Comparison of ENCODE assay signal across 19 cellular contexts in genomic region chr5:126480824-126481223, GRCh38. TPM values are rescaled to one million over a fixed set of nuclear protein-coding genes. Genes with fewer than 3 reads are reported as not detected.
DNase-seq lines count a peak whose midpoint lies in the region; ATAC-seq, FAIRE-seq and TF ChIP-seq lines count a peak whose summit lies in the region.
"Had no signal": no experiment of that assay in that cellular context is flagged by ENCODE, and none has a peak within 500 bp of the region (broad histone marks: within the 10 kb centered on the region; RNA-seq: fewer than 3 reads in every experiment).

No MANE protein-coding gene starts in this region.

- H3K27me3 ChIP-seq in left ventricle myocardium inferior (ENCODE audit: low read depth) (no peaks in the 10 kb centered on the region), heart left ventricle (no peaks in the 10 kb centered on the region), gastrocnemius medialis (no peaks in the 10 kb centered on the region), pancreas (no peaks in the 10 kb centered on the region)
- H3K27me3 ChIP-seq: BE2C had no signal

- H3K4me3 ChIP-seq in left ventricle myocardium inferior = no peak overlapping the region
- H3K4me3 ChIP-seq in heart left ventricle = no peak overlapping the region
- H3K4me3 ChIP-seq in gastrocnemius medialis = no peak overlapping the region
- no peak overlapping the region for H3K4me3 ChIP-seq in pancreas
- H3K4me3 ChIP-seq in foreskin fibroblast (ENCODE audit: low read depth in 1 of 2, low read length in 2 of 2) = no peak overlapping the region
- H3K4me3 ChIP-seq: GM23338 had no signal

- H3K36me3 ChIP-seq in left ventricle myocardium inferior (peaks cover 84% of the 10 kb centered on the region), heart left ventricle (peaks cover 3 to 93% (median 65%) of the 10 kb centered on the region in 9 donors), gastrocnemius medialis (peaks cover 0 to 7% of the 10 kb centered on the region in 2 donors), pancreas (peaks cover 0 to 33% (median 2%) of the 10 kb centered on the region in 3 donors)
- H3K36me3 ChIP-seq: BE2C had no signal

- no peaks in the 10 kb centered on the region for H3K9me3 ChIP-seq in left ventricle myocardium inferior (replicated peaks)
- no peaks in the 10 kb centered on the region for H3K9me3 ChIP-seq in heart left ventricle
- H3K9me3 ChIP-seq in gastrocnemius medialis = no peaks in the 10 kb centered on the region
- H3K9me3 ChIP-seq in pancreas = no peaks in the 10 kb centered on the region
- H3K9me3 ChIP-seq: BE2C, Caco-2 had no signal

- no peak for FAIRE-seq in pancreas (lab: Jason Lieb, UNC)
- FAIRE-seq: GM19239 had no signal

- no peak for TF ChIP-seq POLR2A in heart left ventricle (IDR thresholded peaks at IDR 0.05)
- no peak for TF ChIP-seq POLR2A in gastrocnemius medialis (IDR thresholded peaks at IDR 0.05)

- no peak for DNase-seq in left ventricle myocardium inferior
- DNase-seq in heart left ventricle = no peak
- no peak for DNase-seq in gastrocnemius medialis
- no peak for DNase-seq in pancreas
- DNase-seq in foreskin fibroblast = no peak
- DNase-seq in DMS79 (lab: John Stamatoyannopoulos, UW) = no peak
- DNase-seq: BE2C; Caco-2; CD4-positive, alpha-beta T cell; GF-D8; NCI-H1417 treated with DMSO at 0.1 percent for 48 hours; NCI-H1930; NCI-H524 treated with DMSO at 0.1 percent for 48 hours; RPMI8226; SHP77 treated with DMSO at 0.1 percent for 48 hours had no signal

- H3K4me1 ChIP-seq in left ventricle myocardium inferior (peaks cover 34% of the 10 kb centered on the region), heart left ventricle (peaks cover 0 to 35% (median 4%) of the 10 kb centered on the region in 12 donors), gastrocnemius medialis (peaks cover 0 to 19% of the 10 kb centered on the region in 2 donors), pancreas (peaks cover 0 to 9% (median 0%) of the 10 kb centered on the region in 3 donors)
- H3K4me1 ChIP-seq: BE2C, Caco-2 had no signal

- ATAC-seq in heart left ventricle = no peak
- no peak for ATAC-seq in gastrocnemius medialis
- ATAC-seq in pancreas = no peak
- no peak for ATAC-seq in HG03159 (IDR thresholded peaks at IDR 0.05; ENCODE audit: unreplicated experiment)
- ATAC-seq: GM23338 had no signal

- intact Hi-C loops in left ventricle myocardium inferior (cut with micrococcal nuclease) (no loop called here), heart left ventricle (cut with DNase I) (loop anchor here in 2 of 10 donors (5.0 to 10.0 kb wide), 3 partner anchors 56 to 109 kb away; partner anchors contain the start of gene GRAMD2B (in 2 of the 2)), gastrocnemius medialis (cut with DNase I; ENCODE audit: low total_unique reads) (no loop called here), pancreas (cut with DNase I) (no loop called here)

- TF ChIP-seq CTCF in left ventricle myocardium inferior (IDR thresholded peaks at IDR 0.05; ENCODE audit: borderline replicate concordance) = no peak
- TF ChIP-seq CTCF in heart left ventricle (IDR thresholded peaks at IDR 0.05) = no peak
- TF ChIP-seq CTCF in gastrocnemius medialis (IDR thresholded peaks at IDR 0.05 in 4 of 5, conservative IDR thresholded peaks at IDR 0.05 in 1 of 5) = no peak
- no peak for TF ChIP-seq CTCF in pancreas (IDR thresholded peaks at IDR 0.05)
- no peak for TF ChIP-seq CTCF in foreskin fibroblast (IDR thresholded peaks at IDR 0.05; ENCODE audit: low read depth, low read length)

- in situ Hi-C loops in gastrocnemius medialis (cut with MboI; ENCODE audit: low sequenced_read_pairs in 4 of 4) = no loop called here

- H3K27ac ChIP-seq in left ventricle myocardium inferior (replicated peaks) = peak overlapping the region; percentile 62
- H3K27ac ChIP-seq in heart left ventricle = peak overlapping the region in 4 of 12 donors; percentile 54 to 58 (median 56)
- peak overlapping the region; percentile 66 for H3K27ac ChIP-seq in cingulate gyrus (ENCODE audit: low read depth, low read length)
- peak overlapping the region; percentile 49 to 67 (median 62) for H3K27ac ChIP-seq in gastrocnemius medialis
- no peak overlapping the region for H3K27ac ChIP-seq in pancreas

RNA-seq across cellular contexts. Expression of gene GRAMD2B, which starts 57.6 kb away (rescaled TPM):
- total RNA-seq in left ventricle myocardium inferior (24.6 TPM), heart left ventricle (10 to 100 TPM; 28.2 to 50.4 (median 37.0) TPM), gastrocnemius medialis (10 to 100 TPM in 1 of 4 donors, 1 to 10 TPM in 3; 4.6 to 10.4 (median 8.9) TPM), pancreas (10 to 100 TPM in 1 of 6 donors, 1 to 10 TPM in 5; 4.5 to 10.3 (median 6.5) TPM)
- polyA plus RNA-seq in heart left ventricle (10 to 100 TPM in 1 of 2 donors, 1 to 10 TPM in 1; 7.4 to 19.8 TPM), pancreas (10 to 100 TPM in 1 of 2 donors, 1 to 10 TPM in 1; 4.4 to 11.8 TPM)

Comparison
In these comparisons a context has a peak if more than half of its experiments do, and no peak if none do; other contexts are left out.
1. H3K27ac ChIP-seq: peak in left ventricle myocardium inferior (single experiment), cingulate gyrus (single experiment) and gastrocnemius medialis (4 of 4); none in pancreas (0 of 4).